Comparison of ENCODE assay signal across 14 cellular contexts in genomic region chr4:69025999-69026387, GRCh38.
"Had no signal": no experiment of that assay in that cellular context is flagged by ENCODE, and none has a peak within 500 bp of the region (broad histone marks: within the 10 kb centered on the region; RNA-seq: fewer than 3 reads in every experiment).

No MANE protein-coding gene starts in this region.

- H3K36me3 Mint-ChIP-seq: naive B cell had no signal

- H2AFZ ChIP-seq: hepatocyte had no signal

- DNase-seq: cortex of kidney; dorsolateral prefrontal cortex; effector CD8-positive, alpha-beta T cell; foreskin melanocyte; head of caudate nucleus; left colon; naive B cell; sigmoid colon; stimulated activated naive CD4-positive, alpha-beta T cell treated with Interleukin-2 at 50 U/mL for 16 hours; trophoblast cell had no signal

- H3K27me3 ChIP-seq: hepatocyte, neutrophil, sigmoid colon had no signal

- H3K9me3 Mint-ChIP-seq: nephron had no signal

- H3K27ac ChIP-seq: dorsolateral prefrontal cortex, hepatocyte, neutrophil, sigmoid colon, skin epidermis had no signal

- H3K36me3 ChIP-seq: neutrophil, sigmoid colon had no signal

- H3K27me3 Mint-ChIP-seq: naive B cell had no signal

- H3K4me2 ChIP-seq: hepatocyte had no signal

- H3K27ac Mint-ChIP-seq: naive B cell had no signal

- H3K9me3 ChIP-seq: neutrophil, sigmoid colon had no signal

- H3K4me3 Mint-ChIP-seq: naive B cell, nephron had no signal

- H3K4me1 Mint-ChIP-seq: nephron had no signal

- H3K4me3 ChIP-seq: dorsolateral prefrontal cortex, hepatocyte, sigmoid colon, skin epidermis had no signal
